8 cellular contexts compared by ENCODE assay signal in the genomic region with DNA sequence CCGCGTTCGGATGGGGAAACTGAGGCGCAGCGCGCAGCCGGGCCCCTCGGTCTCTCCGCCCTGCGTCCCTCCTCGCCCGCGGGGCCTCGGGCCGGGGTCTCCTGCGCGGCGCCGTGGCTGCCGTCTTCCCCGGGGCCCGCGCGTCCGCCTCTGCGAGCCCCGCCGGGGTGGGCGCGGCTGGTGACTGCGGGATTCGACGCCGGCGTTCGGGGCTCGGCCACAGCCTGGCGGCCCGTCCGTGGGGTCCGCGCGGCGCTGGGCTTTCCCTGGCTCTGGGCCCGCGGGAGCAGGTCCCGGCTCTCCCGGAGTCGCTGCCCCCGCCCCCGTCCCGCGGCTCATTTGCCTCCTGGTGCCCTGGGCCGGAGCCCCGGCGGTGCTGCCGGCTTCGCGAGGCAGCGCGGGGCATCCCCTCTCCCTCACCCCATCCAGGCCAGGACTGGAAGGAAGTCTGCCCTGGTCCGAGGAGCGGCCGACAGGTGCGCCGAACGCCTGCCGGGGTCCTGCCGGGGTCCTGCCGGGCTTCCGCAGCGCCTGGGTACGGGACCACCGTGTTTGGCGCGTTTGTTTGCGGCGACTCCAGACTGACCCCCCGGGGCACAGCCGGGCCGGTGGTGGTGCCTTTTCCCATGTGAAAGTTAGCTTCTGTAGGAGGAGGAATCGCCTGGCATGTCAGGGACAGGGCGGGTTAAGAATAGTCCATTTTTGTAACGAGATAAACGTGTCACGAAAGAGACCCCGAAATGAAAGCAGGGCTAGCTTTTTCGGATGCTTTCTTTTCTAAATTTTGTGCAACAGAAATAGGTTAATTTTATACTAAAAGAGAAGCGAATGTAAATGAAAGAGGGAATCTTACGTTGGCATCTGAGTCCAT. TPM values are rescaled to one million over a fixed set of nuclear protein-coding genes. Genes with fewer than 3 reads are reported as not detected.
DNase-seq lines count a peak whose midpoint lies in the region; ATAC-seq and TF ChIP-seq lines count a peak whose summit lies in the region.

No MANE protein-coding gene starts in this region.

- peaks cover 13% of the 10 kb centered on the region for H3K79me1 ChIP-seq in mesenchymal stem cell (replicated peaks; ENCODE audit: low read length, poor library complexity, severe bottlenecking)

- peaks cover 22 to 32% of the 10 kb centered on the region in 2 experiments for H3K36me3 ChIP-seq in mesenchymal stem cell (ENCODE audit: control insufficient read depth in 1 of 2, insufficient read depth in 2 of 2, low read depth in 1 of 2, low read length in 2 of 2)
- no peaks in the 10 kb centered on the region for H3K36me3 ChIP-seq in uterus

- TF ChIP-seq CTCF in uterus (IDR thresholded peaks at IDR 0.05): no peak

- peak overlapping the region; percentile 96 for H3K4me2 ChIP-seq in mesenchymal stem cell (ENCODE audit: low read length, poor library complexity, severe bottlenecking)

- no peaks in the 10 kb centered on the region for H3K27me3 Mint-ChIP-seq in central memory CD8-positive, alpha-beta T cell

- peak overlapping the region in 1 of 2 experiments; percentile 81 for H3K4ac ChIP-seq in mesenchymal stem cell (ENCODE audit: low read depth in 1 of 2, low read length in 2 of 2)

- 8% methylated on average over 73 of the region's 90 CpGs for WGBS in mesenchymal stem cell

- peak overlapping the region; percentile 90 for H4K8ac ChIP-seq in mesenchymal stem cell (ENCODE audit: low read length)

- peak overlapping the region; percentile 57 for H2BK120ac ChIP-seq in mesenchymal stem cell (ENCODE audit: low read depth, low read length)

- H2AFZ ChIP-seq in mesenchymal stem cell (ENCODE audit: low read depth, low read length): no peak overlapping the region

- peak overlapping the region; percentile 74 for H4K91ac ChIP-seq in mesenchymal stem cell (ENCODE audit: low read length)

- no peak overlapping the region for H2BK12ac ChIP-seq in mesenchymal stem cell (ENCODE audit: low read length in 2 of 2)

- peak overlapping the region; percentile 91 for H3K9ac ChIP-seq in mesenchymal stem cell (ENCODE audit: low read length)

- no peak for TF ChIP-seq EP300 in Ishikawa (IDR thresholded peaks at IDR 0.05; ENCODE audit: borderline replicate concordance)

- H3K9me3 Mint-ChIP-seq in central memory CD8-positive, alpha-beta T cell: no peaks in the 10 kb centered on the region

- peak overlapping the region; percentile 75 for H2BK15ac ChIP-seq in mesenchymal stem cell (ENCODE audit: low read depth, poor library complexity, severe bottlenecking)

- H2BK5ac ChIP-seq in mesenchymal stem cell (ENCODE audit: low read depth, low read length, poor library complexity, severe bottlenecking): no peak overlapping the region

- peaks cover 24% of the 10 kb centered on the region for H3K4me1 Mint-ChIP-seq in central memory CD8-positive, alpha-beta T cell

- TF ChIP-seq POLR2A in GM18505 (IDR thresholded peaks at IDR 0.05; ENCODE audit: borderline replicate concordance, extremely low read depth, insufficient read depth, insufficient read length) (no peak), uterus (IDR thresholded peaks at IDR 0.05) (no peak)

- no peak overlapping the region for H3K14ac ChIP-seq in mesenchymal stem cell (ENCODE audit: low read length in 2 of 2)

- H3K4me1 ChIP-seq in mesenchymal stem cell (ENCODE audit: control insufficient read depth, insufficient read depth, low read depth, low read length) (peaks cover 19% of the 10 kb centered on the region), uterus (no peaks in the 10 kb centered on the region)

- H3K9me3 ChIP-seq in mesenchymal stem cell (ENCODE audit: control insufficient read depth, low read length): no peaks in the 10 kb centered on the region
- H3K9me3 ChIP-seq in uterus: no peaks in the 10 kb centered on the region

- peak overlapping the region; percentile 72 to 82 for H3K18ac ChIP-seq in mesenchymal stem cell (ENCODE audit: low read depth in 1 of 2, low read length in 2 of 2)

- H3K4me3 ChIP-seq in mesenchymal stem cell (ENCODE audit: insufficient read depth in 1 of 2, low read depth in 1 of 2, low read length in 2 of 2) (peak overlapping the region; percentile 82 to 85), uterus (peak overlapping the region; percentile 63 to 97)

- peak overlapping the region in 1 of 2 experiments; percentile 30 for H3K23ac ChIP-seq in mesenchymal stem cell (ENCODE audit: low read length in 2 of 2)

- H3K4me3 Mint-ChIP-seq in central memory CD8-positive, alpha-beta T cell: peak overlapping the region; percentile 79

- no peak for DNase-seq in central memory CD8-positive, alpha-beta T cell (ENCODE audit: low spot score in 2 of 2)
- peak; percentile 26 for DNase-seq in mesenchymal stem cell
- DNase-seq in uterus: no peak
- DNase-seq in NCI-H128 (lab: John Stamatoyannopoulos, UW; ENCODE audit: unreplicated experiment): no peak
- no peak for DNase-seq in activated CD4-positive, alpha-beta T cell treated with anti-CD3 and anti-CD28 coated beads for 1 hour

- no peak overlapping the region for H3K27ac ChIP-seq in mesenchymal stem cell (ENCODE audit: low read length, poor library complexity, severe bottlenecking)
- peak overlapping the region; percentile 74 to 80 for H3K27ac ChIP-seq in uterus

- H3K27ac Mint-ChIP-seq in central memory CD8-positive, alpha-beta T cell (ENCODE audit: low read depth): peak overlapping the region; percentile 59

- H3K27me3 ChIP-seq in mesenchymal stem cell (ENCODE audit: control insufficient read depth in 1 of 2, insufficient read depth in 1 of 2, low read length in 2 of 2): no peaks in the 10 kb centered on the region
- H3K27me3 ChIP-seq in uterus: no peaks in the 10 kb centered on the region

- TF ChIP-seq RAD21 in Ishikawa (IDR thresholded peaks at IDR 0.05; ENCODE audit: low read depth): no peak

- intact Hi-C loops in uterus (cut with DNase I; ENCODE audit: low total_unique reads): no loop called here

- ATAC-seq in GM18505 (IDR thresholded peaks at IDR 0.05; ENCODE audit: unreplicated experiment) (peak; percentile 21), HG03520 (IDR thresholded peaks at IDR 0.05; ENCODE audit: unreplicated experiment) (no peak)
- ATAC-seq in central memory CD8-positive, alpha-beta T cell (replicated peaks; ENCODE audit: extremely low read depth, poor library complexity, severe bottlenecking): no peak

- H2AK5ac ChIP-seq in mesenchymal stem cell (ENCODE audit: low read length, severe bottlenecking): no peak overlapping the region

- peaks cover 13% of the 10 kb centered on the region for H3K36me3 Mint-ChIP-seq in central memory CD8-positive, alpha-beta T cell (ENCODE audit: insufficient read depth)

TF ChIP-seq in Ishikawa, 13 proteins besides CTCF, POLR2A, EP300 and RAD21:
- peak; percentile 25; the same call in 1 of the 2 replicates for TF ChIP-seq ZBTB7A (IDR thresholded peaks at IDR 0.05; ENCODE audit: low read depth)
- TF ChIP-seq, protein P1, sequence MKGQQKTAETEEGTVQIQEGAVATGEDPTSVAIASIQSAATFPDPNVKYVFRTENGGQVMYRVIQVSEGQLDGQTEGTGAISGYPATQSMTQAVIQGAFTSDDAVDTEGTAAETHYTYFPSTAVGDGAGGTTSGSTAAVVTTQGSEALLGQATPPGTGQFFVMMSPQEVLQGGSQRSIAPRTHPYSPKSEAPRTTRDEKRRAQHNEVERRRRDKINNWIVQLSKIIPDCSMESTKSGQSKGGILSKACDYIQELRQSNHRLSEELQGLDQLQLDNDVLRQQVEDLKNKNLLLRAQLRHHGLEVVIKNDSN (IDR thresholded peaks at IDR 0.05): no peak
- TF ChIP-seq, protein P2, sequence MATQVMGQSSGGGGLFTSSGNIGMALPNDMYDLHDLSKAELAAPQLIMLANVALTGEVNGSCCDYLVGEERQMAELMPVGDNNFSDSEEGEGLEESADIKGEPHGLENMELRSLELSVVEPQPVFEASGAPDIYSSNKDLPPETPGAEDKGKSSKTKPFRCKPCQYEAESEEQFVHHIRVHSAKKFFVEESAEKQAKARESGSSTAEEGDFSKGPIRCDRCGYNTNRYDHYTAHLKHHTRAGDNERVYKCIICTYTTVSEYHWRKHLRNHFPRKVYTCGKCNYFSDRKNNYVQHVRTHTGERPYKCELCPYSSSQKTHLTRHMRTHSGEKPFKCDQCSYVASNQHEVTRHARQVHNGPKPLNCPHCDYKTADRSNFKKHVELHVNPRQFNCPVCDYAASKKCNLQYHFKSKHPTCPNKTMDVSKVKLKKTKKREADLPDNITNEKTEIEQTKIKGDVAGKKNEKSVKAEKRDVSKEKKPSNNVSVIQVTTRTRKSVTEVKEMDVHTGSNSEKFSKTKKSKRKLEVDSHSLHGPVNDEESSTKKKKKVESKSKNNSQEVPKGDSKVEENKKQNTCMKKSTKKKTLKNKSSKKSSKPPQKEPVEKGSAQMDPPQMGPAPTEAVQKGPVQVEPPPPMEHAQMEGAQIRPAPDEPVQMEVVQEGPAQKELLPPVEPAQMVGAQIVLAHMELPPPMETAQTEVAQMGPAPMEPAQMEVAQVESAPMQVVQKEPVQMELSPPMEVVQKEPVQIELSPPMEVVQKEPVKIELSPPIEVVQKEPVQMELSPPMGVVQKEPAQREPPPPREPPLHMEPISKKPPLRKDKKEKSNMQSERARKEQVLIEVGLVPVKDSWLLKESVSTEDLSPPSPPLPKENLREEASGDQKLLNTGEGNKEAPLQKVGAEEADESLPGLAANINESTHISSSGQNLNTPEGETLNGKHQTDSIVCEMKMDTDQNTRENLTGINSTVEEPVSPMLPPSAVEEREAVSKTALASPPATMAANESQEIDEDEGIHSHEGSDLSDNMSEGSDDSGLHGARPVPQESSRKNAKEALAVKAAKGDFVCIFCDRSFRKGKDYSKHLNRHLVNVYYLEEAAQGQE (IDR thresholded peaks at IDR 0.05; ENCODE audit: low read depth): no peak

RNA-seq across cellular contexts. Expression of a gene that starts 0.7 kb away (rescaled TPM):
- polyA plus RNA-seq in mesenchymal stem cell (2013, experiment 1 of 2): 12.7 TPM
- 12.0 TPM for polyA plus RNA-seq in mesenchymal stem cell (2013, experiment 2 of 2)
- 10 to 100 TPM in 3 of 4 donors, 1 to 10 TPM in 1; 3.6 to 33.2 (median 19.8) TPM for total RNA-seq in uterus

RNA-seq across cellular contexts. Expression of a gene that starts 42.6 kb away (rescaled TPM):
- 20.5 TPM for polyA plus RNA-seq in mesenchymal stem cell (2013, experiment 1 of 2)
- 20.4 TPM for polyA plus RNA-seq in mesenchymal stem cell (2013, experiment 2 of 2)
- total RNA-seq in uterus: 10 to 100 TPM; 16.5 to 70.7 (median 45.8) TPM
